ENCODE assay signal across 9 cellular contexts in genomic region chr6:154056536-154056935, GRCh38. TPM values are rescaled to one million over a fixed set of nuclear protein-coding genes. Genes with fewer than 3 reads are reported as not detected.
"Had no signal": no experiment of that assay in that cellular context is flagged by ENCODE, and none has a peak within 500 bp of the region (broad histone marks: within the 10 kb centered on the region; RNA-seq: fewer than 3 reads in every experiment).

No MANE protein-coding gene starts in this region.

- DNase-seq: GOT3, H9, HCEC 1CT, KBM-7 had no signal

- H3K27me3 Mint-ChIP-seq: IgD-negative memory B cell had no signal

- FAIRE-seq: H54, HepG2 had no signal

- H3K4me1 Mint-ChIP-seq: IgD-negative memory B cell had no signal

- H3K4me3 Mint-ChIP-seq: H9, IgD-negative memory B cell had no signal

- H3K27ac ChIP-seq: HL-60 had no signal

- ATAC-seq: HepG2 had no signal

- H3K27ac Mint-ChIP-seq: IgD-negative memory B cell had no signal

- H3K36me3 Mint-ChIP-seq: IgD-negative memory B cell had no signal

RNA-seq across cellular contexts. Expression of gene OPRM1, which starts 17.5 kb away (rescaled TPM):
- total RNA-seq: H9, HepG2, HT1080 had no signal
- polyA plus RNA-seq: HepG2, IgD-negative memory B cell had no signal
